7 cellular contexts compared by ENCODE assay signal in genomic region chr18:10577842-10578572, GRCh38. TPM values are rescaled to one million over a fixed set of nuclear protein-coding genes. Genes with fewer than 3 reads are reported as not detected.
DNase-seq lines count a peak whose midpoint lies in the region; ATAC-seq and TF ChIP-seq lines count a peak whose summit lies in the region.
"Not testable (repeated sequence)": the region's sequence is repeated elsewhere in the genome, so short reads cannot be mapped to it uniquely, and the experiment has no call there.

No MANE protein-coding gene starts in this region.

- peaks cover 11% of the 10 kb centered on the region for H3K4me1 Mint-ChIP-seq in CD8-positive, alpha-beta T cell (ENCODE audit: low read depth)
- not testable (repeated sequence) for H3K4me1 Mint-ChIP-seq in T-helper 17 cell; activated T-helper 17 cell treated with anti-CD3 and anti-CD28 coated beads, Interleukin-2, amount 50 U/mL, for 72 hours; naive thymus-derived CD8-positive, alpha-beta T cell

- H3K36me3 Mint-ChIP-seq in CD8-positive, alpha-beta T cell; T-helper 17 cell (ENCODE audit: low read depth); activated T-helper 17 cell treated with anti-CD3 and anti-CD28 coated beads, Interleukin-2, amount 50 U/mL, for 72 hours (ENCODE audit: low read depth); naive thymus-derived CD8-positive, alpha-beta T cell: not testable (repeated sequence)

- not testable (repeated sequence) for TF ChIP-seq POLR2A in suprapubic skin (IDR thresholded peaks at IDR 0.05)

- DNase-seq in CD8-positive, alpha-beta T cell; T-helper 17 cell; foreskin keratinocyte; naive thymus-derived CD8-positive, alpha-beta T cell; suprapubic skin (ENCODE audit: low spot score in 2 of 2): not testable (repeated sequence)

- not testable (repeated sequence) for H3K4me1 ChIP-seq in CD8-positive, alpha-beta T cell (ENCODE audit: insufficient read depth, low read length); HEK293 (ENCODE audit: control insufficient read depth, insufficient read depth, low read length); foreskin keratinocyte; suprapubic skin

- not testable (repeated sequence) for H3K4me3 ChIP-seq in CD8-positive, alpha-beta T cell (ENCODE audit: low read depth, low read length); HEK293 (ENCODE audit: low read depth, low read length)
- peak overlapping the region; percentile 10 for H3K4me3 ChIP-seq in suprapubic skin

- H3K27me3 ChIP-seq in CD8-positive, alpha-beta T cell (ENCODE audit: insufficient read depth, low read length); foreskin keratinocyte; suprapubic skin: not testable (repeated sequence)

- TF ChIP-seq EP300 in suprapubic skin (IDR thresholded peaks at IDR 0.05): not testable (repeated sequence)

- not testable (repeated sequence) for H3K9me3 Mint-ChIP-seq in CD8-positive, alpha-beta T cell; activated T-helper 17 cell treated with anti-CD3 and anti-CD28 coated beads, Interleukin-2, amount 50 U/mL, for 72 hours; naive thymus-derived CD8-positive, alpha-beta T cell

- not testable (repeated sequence) for H3K36me3 ChIP-seq in CD8-positive, alpha-beta T cell (ENCODE audit: insufficient read depth, low read length); HEK293 (ENCODE audit: control insufficient read depth in 2 of 2, insufficient read depth in 1 of 2, low read length in 2 of 2); suprapubic skin

- not testable (repeated sequence) for H3K27me3 Mint-ChIP-seq in CD8-positive, alpha-beta T cell (ENCODE audit: low read depth); T-helper 17 cell; activated T-helper 17 cell treated with anti-CD3 and anti-CD28 coated beads, Interleukin-2, amount 50 U/mL, for 72 hours; naive thymus-derived CD8-positive, alpha-beta T cell

- WGBS in suprapubic skin: 65% methylated on average over 24 of the region's 25 CpGs

- not testable (repeated sequence) for H3K27ac ChIP-seq in CD8-positive, alpha-beta T cell (ENCODE audit: low read depth, low read length); HEK293 (ENCODE audit: extremely low read depth, low read depth, low read length); foreskin keratinocyte; suprapubic skin

- H3K9me3 ChIP-seq in CD8-positive, alpha-beta T cell (ENCODE audit: low read length); HEK293 (ENCODE audit: control insufficient read depth, insufficient read depth, low read depth, low read length); T-helper 17 cell (ENCODE audit: control insufficient read depth, low read length, poor library complexity, severe bottlenecking); suprapubic skin: not testable (repeated sequence)

- intact Hi-C loops in CD8-positive, alpha-beta T cell (cut with DNase I, micrococcal nuclease): not testable (repeated sequence)

- POLR2A ChIA-PET in CD8-positive, alpha-beta T cell (lab: Charles Lee); HEK293 (lab: Yijun Ruan, JAX); naive thymus-derived CD8-positive, alpha-beta T cell (lab: Charles Lee): not testable (repeated sequence)

- not testable (repeated sequence) for H3K27ac Mint-ChIP-seq in CD8-positive, alpha-beta T cell; activated T-helper 17 cell treated with anti-CD3 and anti-CD28 coated beads, Interleukin-2, amount 50 U/mL, for 72 hours
- H3K27ac Mint-ChIP-seq in T-helper 17 cell: peak overlapping the region; percentile 51
- peak overlapping the region in 2 of 10 donors; percentile 57 to 63 for H3K27ac Mint-ChIP-seq in naive thymus-derived CD8-positive, alpha-beta T cell

- ATAC-seq in CD8-positive, alpha-beta T cell; T-helper 17 cell; activated T-helper 17 cell treated with anti-CD3 and anti-CD28 coated beads, Interleukin-2, amount 50 U/mL, for 72 hours (replicated peaks); foreskin keratinocyte; naive thymus-derived CD8-positive, alpha-beta T cell: not testable (repeated sequence)

- peak overlapping the region; percentile 5 for H3K4me3 Mint-ChIP-seq in CD8-positive, alpha-beta T cell
- H3K4me3 Mint-ChIP-seq in T-helper 17 cell: peak overlapping the region; percentile 45
- H3K4me3 Mint-ChIP-seq in activated T-helper 17 cell treated with anti-CD3 and anti-CD28 coated beads, Interleukin-2, amount 50 U/mL, for 72 hours: peak overlapping the region; percentile 23
- peak overlapping the region in 6 of 10 donors; percentile 7 to 42 (median 30) for H3K4me3 Mint-ChIP-seq in naive thymus-derived CD8-positive, alpha-beta T cell

- not testable (repeated sequence) for TF ChIP-seq CTCF in CD8-positive, alpha-beta T cell (IDR thresholded peaks at IDR 0.05); HEK293 (tag by site-specific recombination; IDR thresholded peaks at IDR 0.05); suprapubic skin (IDR thresholded peaks at IDR 0.05)
- peak; percentile 4 for TF ChIP-seq CTCF in foreskin keratinocyte (conservative IDR thresholded peaks at IDR 0.05)

- CTCF ChIA-PET in CD8-positive, alpha-beta T cell (lab: Charles Lee): interaction anchor here (2.1 kb wide), 1 partner anchor 18 kb away, joined by 7 read pairs; no protein-coding TSS in a partner anchor
- CTCF ChIA-PET in HEK293 (lab: Yijun Ruan, JAX): interaction anchor here (1.0 to 1.3 kb wide), 3 partner anchors 18 to 269 kb away, joined by 3 read pairs; no protein-coding TSS in a partner anchor

TF ChIP-seq in HEK293, 187 proteins besides CTCF, POLR2A, EP300 and RAD21:
- TF ChIP-seq FEZF1 (tag by site-specific recombination; IDR thresholded peaks at IDR 0.05) (0 out of 2 replicates have a peak, but pooled peaks have one; percentile 20), ZBTB48 (tag by site-specific recombination; IDR thresholded peaks at IDR 0.05) (0 out of 2 replicates have a peak, but pooled peaks have one; percentile 17), ZSCAN30 (tag by site-specific recombination; IDR thresholded peaks at IDR 0.05) (0 out of 2 replicates have a peak, but pooled peaks have one; percentile 72), GLIS2 (tag by site-specific recombination; IDR thresholded peaks at IDR 0.05) (peak; percentile 58), IKZF3 (tag by site-specific recombination; IDR thresholded peaks at IDR 0.05) (peak; percentile 80), PRDM10 (tag by site-specific recombination; IDR thresholded peaks at IDR 0.05) (peak; percentile 48; the same call in 1 of the 2 replicates), KLF1 (tag by site-specific recombination; IDR thresholded peaks at IDR 0.05) (peak; percentile 28; the same call in 1 of the 2 replicates), ZIC2 (tag by site-specific recombination; IDR thresholded peaks at IDR 0.05) (peak; percentile 65), GLIS1 (tag by site-specific recombination; IDR thresholded peaks at IDR 0.05) (peak; percentile 63)

RNA-seq across cellular contexts. Expression of gene NAPG, which starts 52.2 kb away (rescaled TPM):
- total RNA-seq in CD8-positive, alpha-beta T cell: 10 to 100 TPM; 33.2 to 35.8 TPM
- total RNA-seq in T-helper 17 cell (10 to 100 TPM; 31.2 to 37.9 TPM), foreskin keratinocyte (28.3 and 28.6 TPM in 2 replicates), suprapubic skin (10 to 100 TPM; 28.8 to 40.1 (median 37.5) TPM)
- 10 to 100 TPM; 30.9 to 38.0 TPM for total RNA-seq in activated T-helper 17 cell treated with anti-CD3 and anti-CD28 coated beads, Interleukin-2, amount 50 U/mL, for 72 hours
- 9.5 and 11.1 TPM in 2 replicates for polyA plus RNA-seq in foreskin keratinocyte
- total RNA-seq in naive thymus-derived CD8-positive, alpha-beta T cell: 10 to 100 TPM; 31.8 to 34.8 TPM
- 10 to 100 TPM; 12.8 to 14.7 (median 12.9) TPM for polyA plus RNA-seq in naive thymus-derived CD8-positive, alpha-beta T cell
